In genomic region chr3:16533928-16534913, GRCh38 we compare ENCODE assay signal across 22 cellular contexts. TPM values are rescaled to one million over a fixed set of nuclear protein-coding genes. Genes with fewer than 3 reads are reported as not detected.
DNase-seq lines count a peak whose midpoint lies in the region; ATAC-seq, FAIRE-seq and TF ChIP-seq lines count a peak whose summit lies in the region.
"Had no signal": no experiment of that assay in that cellular context is flagged by ENCODE, and none has a peak within 500 bp of the region (broad histone marks: within the 10 kb centered on the region; RNA-seq: fewer than 3 reads in every experiment).

No MANE protein-coding gene starts in this region.

- H3K9ac ChIP-seq in Karpas-422 (ENCODE audit: low read length), result peak overlapping the region; percentile 37; the same call in 1 of the 2 replicates

- peak overlapping the region; percentile 66 for H3K4me2 ChIP-seq in Karpas-422 (ENCODE audit: low read depth, low read length, poor library complexity, severe bottlenecking)

- H3K79me2 ChIP-seq in Karpas-422 (ENCODE audit: low read length), result no peaks in the 10 kb centered on the region

- H3K27me3 Mint-ChIP-seq in type B pancreatic cell, result peaks cover 27% of the 10 kb centered on the region

- no peaks in the 10 kb centered on the region for H3K9me3 Mint-ChIP-seq in type B pancreatic cell
- H3K9me3 Mint-ChIP-seq: immature natural killer cell had no signal

- H3K4me3 Mint-ChIP-seq in type B pancreatic cell, result no peak overlapping the region
- H3K4me3 Mint-ChIP-seq: immature natural killer cell had no signal

- H2AFZ ChIP-seq in Karpas-422 (ENCODE audit: low read length), result no peak overlapping the region

- TF ChIP-seq CTCF in D721Med (IDR thresholded peaks at IDR 0.05; ENCODE audit: insufficient read depth, missing control alignments) (no peak), right lobe of liver (IDR thresholded peaks at IDR 0.05) (no peak), type B pancreatic cell (conservative IDR thresholded peaks at IDR 0.05) (no peak)

- H3K4me1 ChIP-seq in Karpas-422 (ENCODE audit: low read length) (peaks cover 63% of the 10 kb centered on the region), right lobe of liver (peaks cover 0 to 23% (median 2%) of the 10 kb centered on the region in 4 donors)
- H3K4me1 ChIP-seq: ascending aorta, esophagus squamous epithelium, sigmoid colon, tibial artery had no signal

- H4K20me1 ChIP-seq in Karpas-422 (ENCODE audit: insufficient read depth, low read depth, low read length), result no peaks in the 10 kb centered on the region

- H3K4me3 ChIP-seq in Karpas-422 (ENCODE audit: low read length), result peak overlapping the region; percentile 37
- no peak overlapping the region for H3K4me3 ChIP-seq in right lobe of liver
- H3K4me3 ChIP-seq: ascending aorta, esophagus squamous epithelium, lung, ovary, sigmoid colon, tibial artery had no signal

- H3K27me3 ChIP-seq in Karpas-422 (ENCODE audit: low read length), result no peaks in the 10 kb centered on the region
- no peaks in the 10 kb centered on the region for H3K27me3 ChIP-seq in right lobe of liver
- H3K27me3 ChIP-seq: ascending aorta, ovary, sigmoid colon had no signal

- peak; percentile 44 for FAIRE-seq in D721Med (lab: Jason Lieb, UNC)

- TF ChIP-seq POLR2A in right lobe of liver (IDR thresholded peaks at IDR 0.05), result no peak

- no peak overlapping the region for H3K27ac ChIP-seq in Karpas-422 (ENCODE audit: low read length)
- peak overlapping the region in 1 of 3 donors; percentile 41 for H3K27ac ChIP-seq in right lobe of liver
- H3K27ac ChIP-seq: ascending aorta, esophagus squamous epithelium, ovary, sigmoid colon, tibial artery had no signal

- no peak overlapping the region for H3K27ac Mint-ChIP-seq in type B pancreatic cell
- H3K27ac Mint-ChIP-seq: immature natural killer cell had no signal

- H3K9me3 ChIP-seq in Karpas-422 (ENCODE audit: low read length) (no peaks in the 10 kb centered on the region), right lobe of liver (no peaks in the 10 kb centered on the region)
- H3K9me3 ChIP-seq: ascending aorta, esophagus squamous epithelium, ovary, sigmoid colon, tibial artery had no signal

- no peaks in the 10 kb centered on the region for H3K36me3 Mint-ChIP-seq in type B pancreatic cell
- H3K36me3 Mint-ChIP-seq: immature natural killer cell had no signal

- no peaks in the 10 kb centered on the region for H3K36me3 ChIP-seq in Karpas-422 (ENCODE audit: insufficient read depth, low read length)
- H3K36me3 ChIP-seq in right lobe of liver, result no peaks in the 10 kb centered on the region
- H3K36me3 ChIP-seq: ascending aorta, esophagus squamous epithelium, ovary, sigmoid colon, tibial artery had no signal

- peaks cover 32% of the 10 kb centered on the region for H3K4me1 Mint-ChIP-seq in type B pancreatic cell (ENCODE audit: unreplicated experiment)

- H3K9me2 ChIP-seq in Karpas-422 (replicated peaks; ENCODE audit: insufficient read depth, low read length), result no peaks in the 10 kb centered on the region; the same call in 1 of the 2 replicates

- ATAC-seq in right lobe of liver (peak in 3 of 4 donors; percentile 53 to 77 (median 73)), GM21786 (IDR thresholded peaks at IDR 0.05; ENCODE audit: unreplicated experiment) (no peak)
- ATAC-seq: stimulated activated naive CD8-positive, alpha-beta T cell treated with anti-CD3 and anti-CD28 coated beads, Interleukin-15, Interleukin-2, amounts not matched to agents 100 U/mL and 50 U/mL, for 24 hours had no signal

- DNase-seq in D721Med (ENCODE audit: insufficient read length, low spot score) (no peak), Karpas-422 (no peak), NCI-H82 (lab: John Stamatoyannopoulos, UW) (peak; percentile 88), right lobe of liver (no peak), KG1 (lab: John Stamatoyannopoulos, UW) (no peak), type B pancreatic cell (ENCODE audit: extremely low spot score, unreplicated experiment) (no peak)
- DNase-seq: activated naive CD4-positive, alpha-beta T cell; activated T-cell treated with anti-CD3 and anti-CD28 coated beads for 4 hours; COR-L47; effector memory CD4-positive, alpha-beta T cell; esophagus squamous epithelium; immature natural killer cell; NCI-H510A; OCI-M1; ovary; sigmoid colon; stimulated activated naive CD8-positive, alpha-beta T cell treated with anti-CD3 and anti-CD28 coated beads, Interleukin-15, Interleukin-2, amounts not matched to agents 100 U/mL and 50 U/mL, for 24 hours; T-helper 1 cell; tibial artery had no signal

- 48% methylated on average over 11 of the region's 11 CpGs for WGBS in right lobe of liver (ENCODE audit: insufficient coverage, low coverage, low lambda C conversion rate, missing lambda C conversion rate)

- intact Hi-C loops in right lobe of liver (cut with DNase I), result no loop called here

RNA-seq across cellular contexts. Expression of gene RFTN1, which starts 20.7 kb away (rescaled TPM):
- total RNA-seq in Karpas-422 (2014; rRNA removed; shearing (Covaris generic); ENCODE audit: low replicate concordance), result 291 and 375 TPM in 2 replicates
- total RNA-seq in right lobe of liver (10 to 100 TPM; 15.1 to 36.0 (median 19.8) TPM), type B pancreatic cell (ENCODE audit: low replicate concordance) (9.8 and 18.3 TPM in 2 replicates)
